25 cellular contexts compared by ENCODE assay signal in genomic region chr10:44813201-44813600, GRCh38.
DNase-seq lines count a peak whose midpoint lies in the region; ATAC-seq, FAIRE-seq and TF ChIP-seq lines count a peak whose summit lies in the region.
"Had no signal": no experiment of that assay in that cellular context is flagged by ENCODE, and none has a peak within 500 bp of the region (broad histone marks: within the 10 kb centered on the region; RNA-seq: fewer than 3 reads in every experiment).

No MANE protein-coding gene starts in this region.

- no peak overlapping the region for H3K27ac ChIP-seq in HCT116 (ENCODE audit: low read depth, low read length)
- no peak overlapping the region for H3K27ac ChIP-seq in IMR-90 (ENCODE audit: insufficient read depth, low read length)
- no peak overlapping the region for H3K27ac ChIP-seq in H1 (ENCODE audit: low read depth, low read length)
- H3K27ac ChIP-seq: 22Rv1, A549, BLaER1 had no signal

- no TSS peak for BruUV-seq in HCT116 (replicated peaks; lab: Mats Ljungman, UMichigan)
- BruUV-seq in IMR-90 (replicated peaks; lab: Mats Ljungman, UMichigan): no TSS peak

- H3K56ac ChIP-seq in IMR-90 (ENCODE audit: extremely low read depth, insufficient read depth, low read length) (no peak overlapping the region), H1 (replicated peaks; ENCODE audit: insufficient read length, low read depth, low read length) (no peak overlapping the region)

- H4K20me1 ChIP-seq in HCT116 (ENCODE audit: insufficient read depth) (no peaks in the 10 kb centered on the region), IMR-90 (ENCODE audit: insufficient read depth, low read length) (no peaks in the 10 kb centered on the region), H1 (replicated peaks in 1 of 2; ENCODE audit: control insufficient read depth in 1 of 2, insufficient read depth in 2 of 2, low read length in 2 of 2) (no peaks in the 10 kb centered on the region)
- H4K20me1 ChIP-seq: BLaER1 had no signal

- CTCF ChIA-PET in HCT116 (lab: Charles Lee) (no interaction called here), IMR-90 (lab: Yijun Ruan, JAX) (no interaction called here), H1 (lab: Charles Lee; ENCODE audit: partially characterized antibody) (no interaction called here)

- no peak overlapping the region for H2BK5ac ChIP-seq in IMR-90 (ENCODE audit: low read depth, low read length, poor library complexity, severe bottlenecking)
- H2BK5ac ChIP-seq in H1 (ENCODE audit: low read depth, low read length): no peak overlapping the region

- in situ Hi-C loops in IMR-90 (cut with MboI; ENCODE audit: low sequenced_read_pairs): no loop called here

- no peak overlapping the region for H2AFZ ChIP-seq in HCT116 (ENCODE audit: low read depth, low read length, poor library complexity, severe bottlenecking)
- H2AFZ ChIP-seq in IMR-90 (replicated peaks; ENCODE audit: low read length, poor library complexity): no peak overlapping the region
- no peak overlapping the region for H2AFZ ChIP-seq in H1 (ENCODE audit: low read length)

- TF ChIP-seq CTCF in HCT116 (IDR thresholded peaks at IDR 0.05 in 2 of 3, conservative IDR thresholded peaks at IDR 0.05 in 1 of 3; ENCODE audit: borderline replicate concordance in 1 of 3, insufficient read depth in 1 of 3, low read depth in 2 of 3, low read length in 2 of 3) (no peak), IMR-90 (conservative IDR thresholded peaks at IDR 0.05; ENCODE audit: low read depth, low read length) (no peak), H1 (IDR thresholded peaks at IDR 0.05; ENCODE audit: control extremely low read depth in 1 of 3, insufficient read depth in 1 of 3, low read depth in 1 of 3, low read length in 3 of 3) (no peak)

- H2BK12ac ChIP-seq in H1 (ENCODE audit: low read depth, low read length): no peak overlapping the region

- no peak overlapping the region for H2BK120ac ChIP-seq in IMR-90 (ENCODE audit: low read depth, low read length)
- no peak overlapping the region for H2BK120ac ChIP-seq in H1 (replicated peaks; ENCODE audit: low read depth, low read length)

- H3K36me3 ChIP-seq in HCT116 (ENCODE audit: control insufficient read depth in 1 of 2, insufficient read depth in 2 of 2, low read length in 2 of 2): no peaks in the 10 kb centered on the region
- no peaks in the 10 kb centered on the region for H3K36me3 ChIP-seq in IMR-90 (ENCODE audit: control insufficient read depth, insufficient read depth, low read length)
- no peaks in the 10 kb centered on the region; a peak in 1 of 8 replicates for H3K36me3 ChIP-seq in H1 (ENCODE audit: control insufficient read depth in 2 of 4, insufficient read depth in 4 of 4, low read length in 3 of 4)
- H3K36me3 ChIP-seq: BLaER1 had no signal

- H3K9ac ChIP-seq in HCT116 (ENCODE audit: low read length) (no peak overlapping the region), IMR-90 (ENCODE audit: low read depth, low read length) (no peak overlapping the region), H1 (replicated peaks in 1 of 4; ENCODE audit: extremely low read depth in 1 of 4, low read depth in 3 of 4, low read length in 3 of 4) (no peak overlapping the region)
- H3K9ac ChIP-seq: BLaER1 had no signal

- H3K23me2 ChIP-seq in H1 (ENCODE audit: low read depth, low read length): no peaks in the 10 kb centered on the region

- TF ChIP-seq RAD21 in HCT116 (IDR thresholded peaks at IDR 0.05; ENCODE audit: low read depth) (no peak), IMR-90 (IDR thresholded peaks at IDR 0.05; ENCODE audit: low read length) (no peak), H1 (IDR thresholded peaks at IDR 0.05 in 1 of 2, conservative IDR thresholded peaks at IDR 0.05 in 1 of 2; ENCODE audit: low read depth in 2 of 2, low read length in 2 of 2) (no peak)

- FAIRE-seq in H1 (lab: Jason Lieb, UNC): no peak
- FAIRE-seq: A549, GM12878, GM12892, GM18507, GM19239 had no signal

- peaks cover 4% of the 10 kb centered on the region for H3K9me1 ChIP-seq in IMR-90 (ENCODE audit: insufficient read depth, low read length)

- H2AK9ac ChIP-seq in IMR-90 (replicated peaks; ENCODE audit: low read depth, low read length, poor library complexity): no peak overlapping the region

- ATAC-seq in HCT116: no peak
- no peak for ATAC-seq in IMR-90 (ENCODE audit: low read depth)
- no peak for ATAC-seq in HG03439 (IDR thresholded peaks at IDR 0.05; ENCODE audit: unreplicated experiment)
- no peak for ATAC-seq in GM18873 (IDR thresholded peaks at IDR 0.05; ENCODE audit: low FRiP score, unreplicated experiment)
- ATAC-seq: A549, GM12878 had no signal

- H4K5ac ChIP-seq in IMR-90 (ENCODE audit: low read depth, low read length) (no peak overlapping the region), H1 (ENCODE audit: insufficient read length, low read depth, low read length) (no peak overlapping the region)

- no peak for TF ChIP-seq EP300 in H1 (IDR thresholded peaks at IDR 0.05; ENCODE audit: borderline replicate concordance in 1 of 2, low read depth in 2 of 2, low read length in 2 of 2)

- H4K8ac ChIP-seq in IMR-90 (ENCODE audit: low read depth in 2 of 2, low read length in 2 of 2): no peak overlapping the region
- H4K8ac ChIP-seq in H1 (ENCODE audit: extremely low read depth, insufficient read depth, low read length): no peak overlapping the region

- H4K91ac ChIP-seq in IMR-90 (ENCODE audit: insufficient read depth, low read depth, low read length): no peak overlapping the region
- no peak overlapping the region for H4K91ac ChIP-seq in H1 (replicated peaks; ENCODE audit: insufficient read length, low read length)

- H3K14ac ChIP-seq in IMR-90 (replicated peaks; ENCODE audit: low read depth, low read length) (no peak overlapping the region), H1 (ENCODE audit: insufficient read length) (no peak overlapping the region)

- H3K27me3 ChIP-seq in HCT116 (ENCODE audit: insufficient read depth, low read length) (peaks cover 31% of the 10 kb centered on the region; the same call in 1 of the 2 replicates), IMR-90 (ENCODE audit: control insufficient read depth, insufficient read depth, low read length) (no peaks in the 10 kb centered on the region), H1 (replicated peaks in 1 of 4; ENCODE audit: control insufficient read depth in 3 of 4, extremely low read depth in 1 of 4, insufficient read depth in 3 of 4, low read length in 3 of 4) (no peaks in the 10 kb centered on the region)
- H3K27me3 ChIP-seq: BLaER1 had no signal

- H2AK5ac ChIP-seq in IMR-90 (ENCODE audit: low read depth, low read length) (peak overlapping the region; percentile 68; the same call in 1 of the 2 replicates), H1 (ENCODE audit: low read depth, low read length) (no peak overlapping the region)

- H3K79me1 ChIP-seq in IMR-90 (ENCODE audit: low read depth in 1 of 2, low read length in 2 of 2) (no peaks in the 10 kb centered on the region), H1 (ENCODE audit: low read depth, low read length) (no peaks in the 10 kb centered on the region)

- POLR2A ChIA-PET in HCT116 (lab: Charles Lee) (no interaction called here), IMR-90 (lab: Charles Lee; ENCODE audit: unreplicated experiment) (no interaction called here), H1 (lab: Charles Lee; ENCODE audit: partially characterized antibody) (no interaction called here)

- H2BK15ac ChIP-seq in IMR-90 (ENCODE audit: low read depth, low read length): no peak overlapping the region
- no peak overlapping the region for H2BK15ac ChIP-seq in H1 (ENCODE audit: low read length)

- 100% methylated on average over 1 of the region's 3 CpGs; no CpG with 5 or more reads in 1 of the 2 experiments for WGBS in IMR-90 (ENCODE audit: extremely low coverage in 2 of 2, insufficient read length in 1 of 2), 2 experiments
- 93% methylated on average over 3 of the region's 3 CpGs; no CpG with 5 or more reads in 1 of the 2 experiments for WGBS in H1 (ENCODE audit: extremely low coverage in 1 of 2, insufficient coverage in 1 of 2, insufficient read length in 1 of 2, insufficient replicate concordance in 2 of 2, low coverage in 1 of 2, low lambda C conversion rate in 2 of 2, missing lambda C conversion rate in 1 of 2), 2 experiments

- H3K79me2 ChIP-seq in HCT116 (ENCODE audit: insufficient read depth, low read length) (no peaks in the 10 kb centered on the region), H1 (ENCODE audit: control insufficient read depth in 1 of 2, insufficient read depth in 2 of 2, low read length in 2 of 2) (no peaks in the 10 kb centered on the region)

- dilution Hi-C loops in IMR-90 (cut with HindIII; ENCODE audit: low sequenced_read_pairs, unreplicated experiment): no loop called here

- H3K23ac ChIP-seq in IMR-90 (ENCODE audit: low read depth, low read length): no peak overlapping the region
- H3K23ac ChIP-seq in H1 (ENCODE audit: insufficient read length): no peak overlapping the region

- H3K9me2 ChIP-seq in HCT116 (ENCODE audit: insufficient read depth): no peaks in the 10 kb centered on the region

- H3K4me2 ChIP-seq in HCT116 (ENCODE audit: low read length) (no peak overlapping the region), IMR-90 (ENCODE audit: low read depth, low read length) (no peak overlapping the region), H1 (ENCODE audit: insufficient read depth in 1 of 2, low read depth in 2 of 2, low read length in 2 of 2) (no peak overlapping the region)
- H3K4me2 ChIP-seq: A549, BLaER1 had no signal

- H3K9me3 ChIP-seq in HCT116 (ENCODE audit: control insufficient read depth in 1 of 2, insufficient read depth in 1 of 2, low read depth in 1 of 2, low read length in 2 of 2): no peaks in the 10 kb centered on the region
- no peaks in the 10 kb centered on the region for H3K9me3 ChIP-seq in IMR-90 (ENCODE audit: control insufficient read depth, insufficient read depth, low read length)
- peaks cover 0 to 7% of the 10 kb centered on the region in 2 experiments; a peak in 1 of 4 replicates for H3K9me3 ChIP-seq in H1 (ENCODE audit: insufficient read depth in 2 of 2, low read depth in 1 of 2, low read length in 1 of 2)
- H3K9me3 ChIP-seq: A549 had no signal

- RAD21 ChIA-PET in HCT116 (lab: Charles Lee; ENCODE audit: low non-redundant PET in 1 of 2, low total read pairs in 2 of 2, uncharacterized antibody in 2 of 2, unreplicated experiment in 2 of 2): no interaction called here

- H3K18ac ChIP-seq in IMR-90 (ENCODE audit: low read depth, low read length) (no peak overlapping the region), H1 (ENCODE audit: extremely low read depth, low read length) (no peak overlapping the region)

- TF ChIP-seq POLR2A in HCT116 (IDR thresholded peaks at IDR 0.05; ENCODE audit: borderline replicate concordance, extremely low read depth, insufficient read depth, insufficient read length) (no peak), IMR-90 (IDR thresholded peaks at IDR 0.05; ENCODE audit: low read depth, low read length) (no peak), H1 (IDR thresholded peaks at IDR 0.05; ENCODE audit: control extremely low read depth in 1 of 2, low read depth in 2 of 2, low read length in 2 of 2) (no peak)

- H3K4me1 ChIP-seq in HCT116 (ENCODE audit: control insufficient read depth in 1 of 2, insufficient read depth in 2 of 2, low read length in 2 of 2): no peaks in the 10 kb centered on the region
- peaks cover 5% of the 10 kb centered on the region; the same call in 1 of the 2 replicates for H3K4me1 ChIP-seq in IMR-90 (ENCODE audit: control insufficient read depth, insufficient read depth, low read length)
- peaks cover 0 to 2% (median under 1%) of the 10 kb centered on the region in 4 experiments; a peak in 1 of 7 replicates for H3K4me1 ChIP-seq in H1 (replicated peaks in 1 of 4; ENCODE audit: control insufficient read depth in 3 of 4, insufficient read depth in 4 of 4, low read length in 3 of 4)
- H3K4me1 ChIP-seq: A549 had no signal

- intact Hi-C loops in HCT116 (cut with micrococcal nuclease): no loop called here
- intact Hi-C loops in IMR-90 (cut with micrococcal nuclease): no loop called here

- DNase-seq in HCT116 (ENCODE audit: low read depth, low spot score) (no peak), IMR-90 (no peak), H1 (ENCODE audit: low read depth in 1 of 2, low spot score in 2 of 2) (no peak)
- DNase-seq: AML-193; C1 segment of cervical spinal cord; CD4-positive, alpha-beta memory T cell; CD4-positive, CD25-positive, alpha-beta regulatory T cell; CD8-positive, alpha-beta memory T cell; COR-L47; DMS 273 treated with DMSO at 0.1 percent for 48 hours; DMS153; DMS53; DMS79; DND-41; EL; GDM1 had no signal

- no peak overlapping the region for H3K4me3 ChIP-seq in HCT116 (replicated peaks in 1 of 2; ENCODE audit: low read depth in 1 of 2, low read length in 2 of 2)
- H3K4me3 ChIP-seq in IMR-90 (ENCODE audit: insufficient read depth, low read depth, low read length): no peak overlapping the region
- H3K4me3 ChIP-seq in H1 (ENCODE audit: extremely low read depth in 1 of 4, insufficient read depth in 2 of 4, low read depth in 3 of 4, low read length in 4 of 4): no peak overlapping the region
- H3K4me3 ChIP-seq: A549, BLaER1, GM12878 had no signal

- no peak overlapping the region for H3K4ac ChIP-seq in IMR-90 (ENCODE audit: low read depth, low read length)
- no peak overlapping the region for H3K4ac ChIP-seq in H1 (replicated peaks; ENCODE audit: insufficient read length, low read depth, low read length)

- no peak overlapping the region for H2BK20ac ChIP-seq in IMR-90 (ENCODE audit: low read depth, low read length)
- no peak overlapping the region for H2BK20ac ChIP-seq in H1 (ENCODE audit: low read length)

Comparison
In these comparisons a context has a peak if more than half of its experiments do, and no peak if none do; other contexts are left out.
1. Of the 16 proteins assayed by ChIP-seq in both H1 and HCT116: peak only in H1: none; only in HCT116: none; in both: SRF; in neither: 15.